In genomic region chr13:60412909-60413616, GRCh38 we compare ENCODE assay signal across 29 cellular contexts.
"Had no signal": no experiment of that assay in that cellular context is flagged by ENCODE, and none has a peak within 500 bp of the region (broad histone marks: within the 10 kb centered on the region; RNA-seq: fewer than 3 reads in every experiment).

No MANE protein-coding gene starts in this region.

- H3K4me3 ChIP-seq: body of pancreas, breast epithelium, Peyer's patch, SK-N-MC had no signal

- DNase-seq: activated CD4-positive, alpha-beta T cell treated with anti-CD3 and anti-CD28 coated beads for 1 hour; activated CD4-positive, alpha-beta T cell treated with anti-CD3 and anti-CD28 coated beads, Interleukin-2, amount 10 ng/mL, durations not matched to agents 24 days and 14 days; activated CD4-positive, alpha-beta T cell treated with anti-CD3 and anti-CD28 coated beads, Interleukin-2, amount 50 U/mL, for 4 hours; activated CD4-positive, CD25-positive, alpha-beta regulatory T cell; activated CD8-positive, alpha-beta T cell treated with anti-CD3 and anti-CD28 coated beads for 36 hours; activated gamma-delta T cell; activated naive CD4-positive, alpha-beta T cell treated with Interleukin-2 at 50 U/mL for 16 hours; activated naive CD8-positive, alpha-beta T cell treated with anti-CD3 and anti-CD28 coated beads, Interleukin-2, amount 10 ng/mL, durations not matched to agents 7 days and 5 days; activated T-cell treated with anti-CD3 and anti-CD28 coated beads, Interleukin-2, amount 50 U/mL, for 24 hours; amygdala; Kasumi-1; KG1; NCI-H1048; NCI-H1105 treated with DMSO at 0.1 percent for 48 hours; NCI-H1436; NCI-H1694; NCI-H1930; NCI-H2081 treated with DMSO at 0.1 percent for 48 hours; NCI-H226; NCI-H446 treated with DMSO at 0.1 percent for 48 hours; NCI-H524; PC-3; Peyer's patch; RPMI8226; T1000; WERI-Rb-1 had no signal

- H3K36me3 ChIP-seq: breast epithelium, Peyer's patch, WERI-Rb-1 had no signal

- ATAC-seq: activated CD8-positive, alpha-beta T cell treated with anti-CD3 and anti-CD28 coated beads for 36 hours; body of pancreas; PC-3 had no signal

- H3K27me3 ChIP-seq: body of pancreas, breast epithelium, Peyer's patch had no signal

- H3K27ac ChIP-seq: breast epithelium, Peyer's patch, SK-N-MC, WERI-Rb-1 had no signal

- H3K9me3 ChIP-seq: body of pancreas, breast epithelium, Peyer's patch had no signal

- H3K4me1 ChIP-seq: breast epithelium had no signal
